10 cellular contexts compared by ENCODE assay signal in the genomic region with DNA sequence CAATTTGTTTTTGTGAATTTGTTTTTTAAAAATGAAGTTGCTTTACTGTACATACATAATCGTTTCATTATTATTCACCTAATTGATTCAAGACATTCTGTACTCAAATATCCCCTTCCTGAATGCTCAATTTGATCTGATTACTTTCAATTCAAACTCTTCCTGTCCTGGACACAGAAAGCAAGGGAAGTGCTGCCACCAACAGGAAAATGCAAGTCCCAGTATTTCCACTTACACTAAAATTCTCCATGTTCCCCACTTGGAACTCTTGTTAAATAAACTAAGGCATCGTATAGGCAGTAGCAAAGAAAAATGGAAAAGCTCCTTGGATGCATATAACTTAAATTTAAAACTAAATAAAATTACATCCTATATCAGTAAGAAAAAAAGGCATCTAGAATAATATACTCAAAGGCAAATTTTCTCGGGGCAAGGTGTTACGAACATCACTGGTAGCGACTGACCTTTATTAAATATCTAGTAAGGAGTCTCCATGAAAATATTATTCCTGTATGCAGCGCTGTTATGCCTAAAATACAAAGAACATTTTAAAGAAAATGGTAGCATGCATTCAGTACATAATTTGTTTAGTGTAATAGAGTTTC.
DNase-seq lines count a peak whose midpoint lies in the region; ATAC-seq and TF ChIP-seq lines count a peak whose summit lies in the region.
"Had no signal": no experiment of that assay in that cellular context is flagged by ENCODE, and none has a peak within 500 bp of the region (broad histone marks: within the 10 kb centered on the region; RNA-seq: fewer than 3 reads in every experiment).

No MANE protein-coding gene starts in this region.

- H3K9me3 ChIP-seq in heart right ventricle = no peaks in the 10 kb centered on the region
- no peaks in the 10 kb centered on the region for H3K9me3 ChIP-seq in NT2/D1 (ENCODE audit: insufficient read depth, low read length)
- H3K9me3 ChIP-seq in upper lobe of right lung = no peaks in the 10 kb centered on the region
- H3K9me3 ChIP-seq: pancreas had no signal

- ATAC-seq in heart right ventricle = no peak
- no peak for ATAC-seq in upper lobe of right lung
- ATAC-seq in HG03432 (IDR thresholded peaks at IDR 0.05; ENCODE audit: unreplicated experiment) = no peak
- no peak for ATAC-seq in HG03565 (IDR thresholded peaks at IDR 0.05; ENCODE audit: unreplicated experiment)
- ATAC-seq: pancreas had no signal

- H3K27ac ChIP-seq in heart right ventricle = no peak overlapping the region
- no peak overlapping the region for H3K27ac ChIP-seq in upper lobe of right lung
- H3K27ac ChIP-seq: pancreas had no signal

- H3K4me3 ChIP-seq in heart right ventricle (no peak overlapping the region), NT2/D1 (ENCODE audit: insufficient read length, low read depth) (no peak overlapping the region), upper lobe of right lung (no peak overlapping the region)
- H3K4me3 ChIP-seq: pancreas had no signal

- DNase-seq in heart right ventricle (no peak), cardiac septum (ENCODE audit: low spot score) (no peak), NT2/D1 (ENCODE audit: low read depth, low spot score) (peak; percentile 30), fibroblast of peridontal ligament (ENCODE audit: extremely low read depth) (peak; percentile 43), upper lobe of right lung (no peak)
- DNase-seq in activated naive CD4-positive, alpha-beta T cell treated with anti-CD3 and anti-CD28 coated beads, Interleukin-2, amount 50 U/mL, for 16 hours = no peak
- DNase-seq: activated naive CD8-positive, alpha-beta T cell treated with anti-CD3 and anti-CD28 coated beads, Interleukin-2, amount 10 ng/mL, durations not matched to agents 7 days and 5 days; pancreas had no signal

- H3K9ac ChIP-seq in NT2/D1 (ENCODE audit: insufficient read length, low read depth) = no peak overlapping the region

- peak in 6 of 9 donors; percentile 32 to 55 (median 47) for TF ChIP-seq CTCF in heart right ventricle (IDR thresholded peaks at IDR 0.05)
- peak; percentile 17 for TF ChIP-seq CTCF in upper lobe of right lung (IDR thresholded peaks at IDR 0.05)

- H3K36me3 ChIP-seq in heart right ventricle = no peaks in the 10 kb centered on the region
- no peaks in the 10 kb centered on the region for H3K36me3 ChIP-seq in NT2/D1 (ENCODE audit: insufficient read depth, insufficient read length, low read length)
- no peaks in the 10 kb centered on the region for H3K36me3 ChIP-seq in upper lobe of right lung
- H3K36me3 ChIP-seq: pancreas had no signal

- H3K4me1 ChIP-seq in heart right ventricle (no peaks in the 10 kb centered on the region), NT2/D1 (ENCODE audit: insufficient read depth, insufficient read length) (peaks cover 3% of the 10 kb centered on the region), upper lobe of right lung (no peaks in the 10 kb centered on the region)
- H3K4me1 ChIP-seq: pancreas had no signal

- intact Hi-C loops in heart right ventricle (cut with DNase I) = loop anchor here in 2 of 10 donors (10.0 kb wide), 1 partner anchor 148 kb away; no protein-coding TSS in a partner anchor
- intact Hi-C loops in cardiac septum (cut with DNase I) = no loop called here
- intact Hi-C loops in upper lobe of right lung (cut with DNase I) = no loop called here

- WGBS in heart right ventricle, 2 donors = 58 to 63% methylated on average over 6 of the region's 6 CpGs

- H3K27me3 ChIP-seq in heart right ventricle (no peaks in the 10 kb centered on the region), NT2/D1 (ENCODE audit: insufficient read depth, insufficient read length) (no peaks in the 10 kb centered on the region), upper lobe of right lung (no peaks in the 10 kb centered on the region)
- H3K27me3 ChIP-seq: pancreas had no signal

Comparison
In these comparisons a context has a peak if more than half of its experiments do, and no peak if none do; other contexts are left out.
1. DNase-seq: peak in NT2/D1 (single experiment) and fibroblast of peridontal ligament (single experiment); none in heart right ventricle (0 of 2), cardiac septum (single experiment), upper lobe of right lung (single experiment) and activated naive CD4-positive, alpha-beta T cell treated with anti-CD3 and anti-CD28 coated beads, Interleukin-2, amount 50 U/mL, for 16 hours (single experiment).